Comparison of ENCODE assay signal across 14 cellular contexts in the genomic region with DNA sequence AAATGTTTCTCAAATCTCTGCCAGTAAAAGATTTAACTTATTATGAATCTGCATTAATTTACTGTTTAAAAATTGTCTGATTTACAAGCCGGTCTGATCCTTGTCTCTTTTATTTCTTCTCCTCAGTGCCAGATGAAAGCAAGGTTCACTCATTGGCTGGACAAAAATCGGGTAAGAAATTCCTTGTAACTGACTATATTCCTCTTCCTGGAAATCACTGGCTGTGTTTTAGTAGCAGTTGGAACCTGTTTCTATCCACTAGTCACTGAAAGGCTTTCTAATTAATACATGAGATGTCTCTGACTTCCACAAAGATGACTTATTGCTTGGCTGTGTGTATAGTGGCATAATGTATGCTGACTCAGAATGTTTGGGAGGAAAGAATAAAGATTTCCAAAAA.
DNase-seq lines count a peak whose midpoint lies in the region; ATAC-seq, FAIRE-seq and TF ChIP-seq lines count a peak whose summit lies in the region.
"Had no signal": no experiment of that assay in that cellular context is flagged by ENCODE, and none has a peak within 500 bp of the region (broad histone marks: within the 10 kb centered on the region; RNA-seq: fewer than 3 reads in every experiment).

No MANE protein-coding gene starts in this region.

- no peak for TF ChIP-seq EP300 in suprapubic skin (IDR thresholded peaks at IDR 0.05)

- peak overlapping the region; percentile 13 for H3K27ac ChIP-seq in left ventricle myocardium inferior (replicated peaks)
- peak overlapping the region; percentile 74 for H3K27ac ChIP-seq in subcutaneous abdominal adipose tissue (ENCODE audit: low read depth, low read length)
- no peak overlapping the region for H3K27ac ChIP-seq in testis
- no peak overlapping the region for H3K27ac ChIP-seq in suprapubic skin
- H3K27ac ChIP-seq: VCaP had no signal

- DNase-seq in HT1080 (ENCODE audit: low read depth) (peak; percentile 28), bronchial epithelial cell (ENCODE audit: low read depth) (peak; percentile 5), left ventricle myocardium inferior (no peak), testis (no peak), hippocampal formation (lab: John Stamatoyannopoulos, UW) (no peak), suprapubic skin (ENCODE audit: low spot score in 2 of 2) (no peak)
- DNase-seq: activated naive CD8-positive, alpha-beta T cell treated with anti-CD3 and anti-CD28 coated beads, Interleukin-2, amount 50 U/mL, for 24 hours; activated T-cell treated with anti-CD3 and anti-CD28 coated beads for 4 hours; NCI-H1092; NCI-H524 treated with DMSO at 0.1 percent for 48 hours; SHP77 had no signal

- no peak for TF ChIP-seq CTCF in bronchial epithelial cell (IDR thresholded peaks at IDR 0.05; ENCODE audit: insufficient read depth, low read length, severe bottlenecking)
- TF ChIP-seq CTCF in left ventricle myocardium inferior (IDR thresholded peaks at IDR 0.05; ENCODE audit: borderline replicate concordance), result no peak
- TF ChIP-seq CTCF in testis (IDR thresholded peaks at IDR 0.05), result no peak
- no peak for TF ChIP-seq CTCF in suprapubic skin (IDR thresholded peaks at IDR 0.05)

- H3K4me1 ChIP-seq in left ventricle myocardium inferior, result no peaks in the 10 kb centered on the region
- H3K4me1 ChIP-seq in subcutaneous abdominal adipose tissue (ENCODE audit: control insufficient read depth in 5 of 5, insufficient read depth in 5 of 5, low read length in 5 of 5), result peaks cover 0 to 8% (median 0%) of the 10 kb centered on the region in 5 donors
- H3K4me1 ChIP-seq in testis, result no peaks in the 10 kb centered on the region
- H3K4me1 ChIP-seq in suprapubic skin, result no peaks in the 10 kb centered on the region

- H3K27me3 ChIP-seq in bronchial epithelial cell (ENCODE audit: control insufficient read depth, insufficient read depth, low read length) (no peaks in the 10 kb centered on the region), left ventricle myocardium inferior (ENCODE audit: low read depth) (no peaks in the 10 kb centered on the region), subcutaneous abdominal adipose tissue (ENCODE audit: control insufficient read depth in 5 of 5, insufficient read depth in 4 of 5, low read length in 5 of 5) (no peaks in the 10 kb centered on the region), testis (no peaks in the 10 kb centered on the region), suprapubic skin (no peaks in the 10 kb centered on the region)

- no peak for FAIRE-seq in bronchial epithelial cell (lab: Jason Lieb, UNC)

- TF ChIP-seq POLR2A in testis (IDR thresholded peaks at IDR 0.05) (no peak), suprapubic skin (IDR thresholded peaks at IDR 0.05) (no peak)

- H3K9ac ChIP-seq in subcutaneous abdominal adipose tissue (ENCODE audit: low read length in 5 of 5), result peak overlapping the region in 1 of 5 donors; percentile 77

- H3K9me3 ChIP-seq in left ventricle myocardium inferior (replicated peaks) (no peaks in the 10 kb centered on the region), subcutaneous abdominal adipose tissue (ENCODE audit: control insufficient read depth in 5 of 5, low read length in 5 of 5) (no peaks in the 10 kb centered on the region), testis (no peaks in the 10 kb centered on the region), suprapubic skin (no peaks in the 10 kb centered on the region)

- intact Hi-C loops in left ventricle myocardium inferior (cut with micrococcal nuclease), result no loop called here
- intact Hi-C loops in testis (cut with DNase I; ENCODE audit: low total_unique reads), result no loop called here

- 74 to 75% methylated on average over 2 of the region's 2 CpGs for WGBS in testis, 2 donors
- 30% methylated on average over 2 of the region's 2 CpGs for WGBS in suprapubic skin

- H3K36me3 ChIP-seq in bronchial epithelial cell (ENCODE audit: control insufficient read depth, insufficient read depth, low read length), result no peaks in the 10 kb centered on the region
- no peaks in the 10 kb centered on the region for H3K36me3 ChIP-seq in left ventricle myocardium inferior
- H3K36me3 ChIP-seq in subcutaneous abdominal adipose tissue (ENCODE audit: control insufficient read depth in 5 of 5, insufficient read depth in 5 of 5, low read length in 5 of 5), result no peaks in the 10 kb centered on the region
- no peaks in the 10 kb centered on the region for H3K36me3 ChIP-seq in testis (ENCODE audit: low read depth, missing control alignments)
- H3K36me3 ChIP-seq in suprapubic skin, result no peaks in the 10 kb centered on the region

- no peak overlapping the region for H3K4me3 ChIP-seq in bronchial epithelial cell (ENCODE audit: low read depth, low read length)
- H3K4me3 ChIP-seq in left ventricle myocardium inferior, result no peak overlapping the region
- H3K4me3 ChIP-seq in subcutaneous abdominal adipose tissue (ENCODE audit: low read depth in 1 of 5, low read length in 5 of 5), result no peak overlapping the region
- no peak overlapping the region for H3K4me3 ChIP-seq in testis
- H3K4me3 ChIP-seq in suprapubic skin, result no peak overlapping the region

- no peak for ATAC-seq in HG03342 (IDR thresholded peaks at IDR 0.05; ENCODE audit: unreplicated experiment)
- ATAC-seq: activated naive CD8-positive, alpha-beta T cell treated with anti-CD3 and anti-CD28 coated beads, Interleukin-2, amount 50 U/mL, for 24 hours had no signal

Comparison
In these comparisons a context has a peak if more than half of its experiments do, and no peak if none do; other contexts are left out.
1. DNase-seq: peak in HT1080 (single experiment) and bronchial epithelial cell (single experiment); none in left ventricle myocardium inferior (single experiment), testis (single experiment), hippocampal formation (0 of 2) and suprapubic skin (0 of 2).
2. H3K27ac ChIP-seq: peak in left ventricle myocardium inferior (single experiment) and subcutaneous abdominal adipose tissue (single experiment); none in testis (0 of 2) and suprapubic skin (single experiment).